ENCODE assay signal across 25 cellular contexts in the genomic region with DNA sequence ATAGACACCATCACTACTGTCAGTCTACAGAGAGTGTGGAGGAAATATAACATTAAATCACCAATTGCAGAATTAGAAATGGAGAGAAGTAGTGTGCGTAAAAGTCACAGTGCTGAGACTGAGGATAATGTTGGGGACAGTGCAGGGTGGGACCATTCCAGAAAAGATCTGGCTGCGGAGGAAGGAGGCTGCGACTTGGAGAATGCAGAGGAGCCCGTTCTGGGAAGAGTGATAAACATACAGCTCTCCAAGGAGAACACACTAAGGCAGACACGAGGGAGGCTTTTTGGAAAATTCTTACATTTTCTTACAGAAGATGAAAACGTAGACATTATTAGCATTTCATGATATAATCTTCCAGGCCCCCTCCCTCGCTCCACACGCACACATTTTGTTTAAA.
"Had no signal": no experiment of that assay in that cellular context is flagged by ENCODE, and none has a peak within 500 bp of the region (broad histone marks: within the 10 kb centered on the region; RNA-seq: fewer than 3 reads in every experiment).

No MANE protein-coding gene starts in this region.

- H3K9me3 ChIP-seq: colonic mucosa, esophagus squamous epithelium, gastrocnemius medialis had no signal

- H3K27ac Mint-ChIP-seq: dendritic cell treated with granulocyte-macrophage colony-stimulating factor and Interleukin-4, amounts not matched to agents 40 ng/mL and 50 ng/mL, for 4 days; effector memory CD8-positive, alpha-beta T cell; endodermal cell had no signal

- H3K36me3 ChIP-seq: colonic mucosa, esophagus muscularis mucosa, esophagus squamous epithelium, gastrocnemius medialis, gastroesophageal sphincter, heart left ventricle, heart right ventricle had no signal

- H3K4me3 Mint-ChIP-seq: dendritic cell treated with granulocyte-macrophage colony-stimulating factor and Interleukin-4, amounts not matched to agents 40 ng/mL and 50 ng/mL, for 4 days; effector memory CD8-positive, alpha-beta T cell; endodermal cell had no signal

- H3K27ac ChIP-seq: colonic mucosa, coronary artery, dorsolateral prefrontal cortex, epithelial cell of prostate, esophagus muscularis mucosa, esophagus squamous epithelium, foreskin keratinocyte, gastrocnemius medialis, gastroesophageal sphincter, heart left ventricle, heart right ventricle had no signal

- ATAC-seq: effector memory CD8-positive, alpha-beta T cell; esophagus mucosa; foreskin keratinocyte; gastrocnemius medialis; gastroesophageal sphincter; heart left ventricle; heart right ventricle had no signal

- H3K4me1 Mint-ChIP-seq: endodermal cell had no signal

- DNase-seq: colonic mucosa; cortex of kidney; dermis blood vessel endothelial cell; dorsolateral prefrontal cortex; effector CD4-positive, alpha-beta T cell; effector CD8-positive, alpha-beta T cell; effector memory CD4-positive, alpha-beta T cell; effector memory CD8-positive, alpha-beta T cell; endodermal cell; erythroblast; esophagus squamous epithelium; foreskin fibroblast; foreskin keratinocyte; foreskin melanocyte; gastrocnemius medialis; glutamatergic neuron; head of caudate nucleus; heart left ventricle; heart right ventricle had no signal

- H3K4me3 ChIP-seq: colonic mucosa, coronary artery, dorsolateral prefrontal cortex, esophagus muscularis mucosa, esophagus squamous epithelium, gastrocnemius medialis, gastroesophageal sphincter, heart left ventricle, heart right ventricle had no signal
